14 cellular contexts compared by ENCODE assay signal in the genomic region with DNA sequence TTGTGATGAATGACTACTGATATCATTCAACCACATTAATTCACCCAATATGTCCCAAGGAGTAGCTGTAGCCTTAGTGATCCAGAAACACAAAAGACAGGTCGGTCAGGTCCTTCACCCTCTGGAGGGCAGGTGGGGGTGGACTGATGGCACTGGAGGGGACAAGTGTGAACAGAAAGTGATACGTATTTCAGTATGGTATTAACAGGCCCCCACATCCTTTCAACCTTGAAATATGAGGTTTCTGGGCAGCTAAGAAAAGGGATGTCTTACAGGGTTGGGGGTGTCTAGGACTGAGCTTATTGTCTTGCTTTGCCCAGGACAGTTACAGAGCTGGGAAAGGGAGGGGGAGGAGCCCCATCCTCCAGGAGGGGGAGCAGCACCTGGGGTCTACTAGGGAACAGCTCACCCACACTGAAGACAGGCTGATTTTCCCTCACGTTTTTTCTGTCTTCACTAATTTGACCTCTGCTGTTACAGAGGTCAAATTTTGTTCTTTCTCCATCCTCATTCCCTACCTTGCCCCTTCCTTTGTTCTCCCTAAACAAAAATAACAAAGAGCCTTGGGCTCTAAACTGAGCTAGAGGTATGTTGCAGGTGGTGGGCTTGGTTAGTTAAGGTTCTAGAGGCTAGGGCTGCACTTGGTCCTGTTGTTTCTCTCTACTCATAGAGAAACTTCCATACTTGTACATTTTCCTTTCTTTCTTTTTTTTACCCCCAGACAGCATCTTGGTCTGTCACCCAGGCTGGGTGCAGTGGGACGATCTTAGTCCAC. TPM values are rescaled to one million over a fixed set of nuclear protein-coding genes. Genes with fewer than 3 reads are reported as not detected.
A peak's percentile ranks its signal among the peaks of the same experiment; 100 is the strongest.
DNase-seq lines count a peak whose midpoint lies in the region; ATAC-seq and TF ChIP-seq lines count a peak whose summit lies in the region.
"Had no signal": no experiment of that assay in that cellular context is flagged by ENCODE, and none has a peak within 500 bp of the region (broad histone marks: within the 10 kb centered on the region; RNA-seq: fewer than 3 reads in every experiment).

No MANE protein-coding gene starts in this region.

- peaks cover 41% of the 10 kb centered on the region for H3K4me1 Mint-ChIP-seq in neural progenitor cell
- peaks cover 6% of the 10 kb centered on the region for H3K4me1 Mint-ChIP-seq in activated T-helper 2 cell treated with anti-CD3 and anti-CD28 coated beads, Interferon-gamma antibody, Interleukin-2, Interleukin-4, amounts not matched to agents 10 μg/mL and 5 μg/mL and 100 μg/mL, durations not matched to agents 14 hours and 24 hours and 36 hours (ENCODE audit: low read depth)
- H3K4me1 Mint-ChIP-seq: immature natural killer cell had no signal

- DNase-seq in neural progenitor cell (ENCODE audit: low spot score) (peak; percentile 21), NCI-H1092 (lab: John Stamatoyannopoulos, UW) (no peak), hepatocyte (ENCODE audit: low spot score) (no peak), NCI-H526 (lab: John Stamatoyannopoulos, UW) (no peak)
- DNase-seq in activated T-helper 2 cell treated with anti-CD3 and anti-CD28 coated beads, Interferon-gamma antibody, Interleukin-2, Interleukin-4, amounts not matched to agents 10 μg/mL and 5 μg/mL and 100 μg/mL, durations not matched to agents 14 hours and 24 hours and 36 hours (ENCODE audit: low spot score), result no peak
- DNase-seq: amygdala; CD4-positive, alpha-beta T cell; immature natural killer cell; NCI-H226; right cardiac atrium; T-helper 9 cell had no signal

- H3K9me3 ChIP-seq in neural progenitor cell (ENCODE audit: low read depth) (no peaks in the 10 kb centered on the region), hepatocyte (ENCODE audit: low read depth) (no peaks in the 10 kb centered on the region)

- intact Hi-C loops in activated T-helper 2 cell treated with anti-CD3 and anti-CD28 coated beads, Interferon-gamma antibody, Interleukin-2, Interleukin-4, amounts not matched to agents 10 μg/mL and 5 μg/mL and 100 μg/mL, durations not matched to agents 14 hours and 24 hours and 36 hours (cut with micrococcal nuclease), result no loop called here

- H3K4me3 Mint-ChIP-seq in neural progenitor cell, result no peak overlapping the region
- no peak overlapping the region for H3K4me3 Mint-ChIP-seq in activated T-helper 2 cell treated with anti-CD3 and anti-CD28 coated beads, Interferon-gamma antibody, Interleukin-2, Interleukin-4, amounts not matched to agents 10 μg/mL and 5 μg/mL and 100 μg/mL, durations not matched to agents 14 hours and 24 hours and 36 hours (ENCODE audit: low read depth)
- H3K4me3 Mint-ChIP-seq: CD4-positive, alpha-beta T cell; immature natural killer cell had no signal

- peaks cover 10% of the 10 kb centered on the region for H3F3A ChIP-seq in neural progenitor cell (ENCODE audit: low read depth)

- no peaks in the 10 kb centered on the region for H3K27me3 ChIP-seq in neural progenitor cell
- no peaks in the 10 kb centered on the region for H3K27me3 ChIP-seq in hepatocyte

- H3K4me1 ChIP-seq in neural progenitor cell, result peaks cover 19% of the 10 kb centered on the region
- H3K4me1 ChIP-seq in hepatocyte (ENCODE audit: insufficient read depth), result no peaks in the 10 kb centered on the region

- ATAC-seq in GM18907 (IDR thresholded peaks at IDR 0.05; ENCODE audit: unreplicated experiment) (peak; percentile 55), GM21737 (IDR thresholded peaks at IDR 0.05; ENCODE audit: unreplicated experiment) (peak; percentile 47), HG03354 (IDR thresholded peaks at IDR 0.05; ENCODE audit: poor library complexity, severe bottlenecking, unreplicated experiment) (peak; percentile 57)

- WGBS in hepatocyte (ENCODE audit: low lambda C conversion rate, missing lambda C conversion rate), result 83% methylated on average over 4 of the region's 4 CpGs

- no peak overlapping the region for H3K4me3 ChIP-seq in neural progenitor cell
- H3K4me3 ChIP-seq in hepatocyte, result no peak overlapping the region

- H3K27ac Mint-ChIP-seq in neural progenitor cell, result peak overlapping the region; percentile 54
- no peak overlapping the region for H3K27ac Mint-ChIP-seq in activated T-helper 2 cell treated with anti-CD3 and anti-CD28 coated beads, Interferon-gamma antibody, Interleukin-2, Interleukin-4, amounts not matched to agents 10 μg/mL and 5 μg/mL and 100 μg/mL, durations not matched to agents 14 hours and 24 hours and 36 hours
- H3K27ac Mint-ChIP-seq: CD4-positive, alpha-beta T cell had no signal

- H3K36me3 ChIP-seq in neural progenitor cell (no peaks in the 10 kb centered on the region), hepatocyte (replicated peaks; ENCODE audit: insufficient read depth, low read depth) (no peaks in the 10 kb centered on the region)

- H3K27ac ChIP-seq in neural progenitor cell (no peak overlapping the region), hepatocyte (no peak overlapping the region)

- H3K79me2 ChIP-seq in neural progenitor cell (ENCODE audit: low read depth), result no peaks in the 10 kb centered on the region
- H3K79me2 ChIP-seq in hepatocyte, result no peaks in the 10 kb centered on the region

- H3K9ac ChIP-seq in neural progenitor cell, result no peak overlapping the region

- TF ChIP-seq CTCF in neural progenitor cell (IDR thresholded peaks at IDR 0.05) (no peak), hepatocyte (IDR thresholded peaks at IDR 0.05; ENCODE audit: poor library complexity) (no peak)

- no peaks in the 10 kb centered on the region for H3K36me3 Mint-ChIP-seq in neural progenitor cell
- H3K36me3 Mint-ChIP-seq in activated T-helper 2 cell treated with anti-CD3 and anti-CD28 coated beads, Interferon-gamma antibody, Interleukin-2, Interleukin-4, amounts not matched to agents 10 μg/mL and 5 μg/mL and 100 μg/mL, durations not matched to agents 14 hours and 24 hours and 36 hours (ENCODE audit: low read depth), result no peaks in the 10 kb centered on the region
- H3K36me3 Mint-ChIP-seq: immature natural killer cell had no signal

- H2AFZ ChIP-seq in neural progenitor cell (replicated peaks) (peak overlapping the region; percentile 6), hepatocyte (no peak overlapping the region)

- H4K20me1 ChIP-seq in neural progenitor cell (ENCODE audit: low read depth), result no peaks in the 10 kb centered on the region
- H4K20me1 ChIP-seq in hepatocyte (ENCODE audit: insufficient read depth, poor library complexity, severe bottlenecking), result no peaks in the 10 kb centered on the region

- H3K9me2 ChIP-seq in hepatocyte (replicated peaks; ENCODE audit: insufficient read depth), result no peaks in the 10 kb centered on the region

- no peak overlapping the region for H3K4me2 ChIP-seq in neural progenitor cell
- no peak overlapping the region for H3K4me2 ChIP-seq in hepatocyte

- no peaks in the 10 kb centered on the region for H3K27me3 Mint-ChIP-seq in neural progenitor cell (ENCODE audit: insufficient read depth, low read depth)
- no peaks in the 10 kb centered on the region for H3K27me3 Mint-ChIP-seq in activated T-helper 2 cell treated with anti-CD3 and anti-CD28 coated beads, Interferon-gamma antibody, Interleukin-2, Interleukin-4, amounts not matched to agents 10 μg/mL and 5 μg/mL and 100 μg/mL, durations not matched to agents 14 hours and 24 hours and 36 hours (ENCODE audit: low read depth)
- H3K27me3 Mint-ChIP-seq: CD4-positive, alpha-beta T cell had no signal

- H3K9me3 Mint-ChIP-seq in neural progenitor cell, result no peaks in the 10 kb centered on the region
- H3K9me3 Mint-ChIP-seq in activated T-helper 2 cell treated with anti-CD3 and anti-CD28 coated beads, Interferon-gamma antibody, Interleukin-2, Interleukin-4, amounts not matched to agents 10 μg/mL and 5 μg/mL and 100 μg/mL, durations not matched to agents 14 hours and 24 hours and 36 hours, result no peaks in the 10 kb centered on the region
- H3K9me3 Mint-ChIP-seq: CD4-positive, alpha-beta T cell; immature natural killer cell had no signal

RNA-seq across cellular contexts. Expression of gene EEF1A1, which starts 38.0 kb away (rescaled TPM):
- total RNA-seq in neural progenitor cell (ENCODE audit: low replicate concordance) (15,510 and 19,891 TPM in 2 replicates), hepatocyte (11,226 and 12,699 TPM in 2 replicates)
- 2,468 and 2,627 TPM in 2 replicates for polyA plus RNA-seq in hepatocyte
- total RNA-seq in activated T-helper 2 cell treated with anti-CD3 and anti-CD28 coated beads, Interferon-gamma antibody, Interleukin-2, Interleukin-4, amounts not matched to agents 10 μg/mL and 5 μg/mL and 100 μg/mL, durations not matched to agents 14 hours and 24 hours and 36 hours, result 11,266 and 11,402 TPM in 2 replicates
